In genomic region chr2:121790276-121790956, GRCh38 we compare ENCODE assay signal across 14 cellular contexts. TPM values are rescaled to one million over a fixed set of nuclear protein-coding genes. Genes with fewer than 3 reads are reported as not detected.
DNase-seq lines count a peak whose midpoint lies in the region; ATAC-seq, FAIRE-seq and TF ChIP-seq lines count a peak whose summit lies in the region.
"Had no signal": no experiment of that assay in that cellular context is flagged by ENCODE, and none has a peak within 500 bp of the region (broad histone marks: within the 10 kb centered on the region; RNA-seq: fewer than 3 reads in every experiment).

No MANE protein-coding gene starts in this region.

- H4K20me1 ChIP-seq in keratinocyte (ENCODE audit: control insufficient read depth, extremely low read depth, insufficient read depth, low read length): no peaks in the 10 kb centered on the region

- peak; percentile 92 for DNase-seq in AG08395 (ENCODE audit: low spot score)
- DNase-seq in HPDE6-E6E7 (ENCODE audit: extremely low spot score): peak; percentile 91
- peak; percentile 87 for DNase-seq in astrocyte of the spinal cord (ENCODE audit: low read depth, low spot score)
- peak; percentile 32 for DNase-seq in keratinocyte (ENCODE audit: low read depth, low spot score)
- DNase-seq in stimulated activated CD4-positive, alpha-beta T cell treated with anti-CD3 and anti-CD28 coated beads, Interleukin-15, amount 100 ng/mL, for 24 hours: no peak
- DNase-seq in NCI-H446 treated with DMSO at 0.1 percent for 48 hours (lab: John Stamatoyannopoulos, UW): no peak
- DNase-seq: COR-L47; NCI-H510A treated with DMSO at 0.1 percent for 48 hours; stimulated activated CD4-positive, alpha-beta T cell treated with anti-CD3 and anti-CD28 coated beads, Interleukin-12 subunit alpha, Interleukin-12 subunit beta, amount 100 ng/mL, for 4 hours had no signal

- no peaks in the 10 kb centered on the region for H3K36me3 ChIP-seq in keratinocyte (ENCODE audit: control insufficient read depth in 2 of 2, extremely low read depth in 1 of 2, insufficient read depth in 2 of 2, low read length in 2 of 2)
- H3K36me3 ChIP-seq: thoracic aorta had no signal

- peak; percentile 60 for FAIRE-seq in keratinocyte (lab: Jason Lieb, UNC)
- FAIRE-seq: GM19239, islet of Langerhans had no signal

- no peaks in the 10 kb centered on the region for H3K9me1 ChIP-seq in keratinocyte (ENCODE audit: control insufficient read depth, extremely low read depth, insufficient read depth, low read length)

- H3K4me2 ChIP-seq in keratinocyte (ENCODE audit: control insufficient read depth, extremely low read depth, insufficient read depth, low read depth, low read length): peak overlapping the region; percentile 13

- no peaks in the 10 kb centered on the region for H3K9me3 ChIP-seq in keratinocyte (ENCODE audit: control insufficient read depth, low read depth, low read length)
- H3K9me3 ChIP-seq: thoracic aorta had no signal

- TF ChIP-seq CTCF in astrocyte of the spinal cord (IDR thresholded peaks at IDR 0.05; ENCODE audit: low read depth, low read length) (no peak), keratinocyte (optimal IDR thresholded peaks at IDR 0.05 in 1 of 3, IDR thresholded peaks at IDR 0.05 in 1 of 3, conservative IDR thresholded peaks at IDR 0.05 in 1 of 3; ENCODE audit: extremely low read depth in 1 of 3, insufficient read depth in 2 of 3, low read length in 3 of 3) (no peak)

- H3K27me3 ChIP-seq in keratinocyte (ENCODE audit: control insufficient read depth, extremely low read depth, insufficient read depth, low read length): no peaks in the 10 kb centered on the region

- dilution Hi-C loops in keratinocyte (cut with MboI; ENCODE audit: extremely low pct_ligation_motif_present, low sequenced_read_pairs): no loop called here

- ATAC-seq in HG03108 (IDR thresholded peaks at IDR 0.05; ENCODE audit: unreplicated experiment) (no peak), HG02840 (IDR thresholded peaks at IDR 0.05; ENCODE audit: low FRiP score, unreplicated experiment) (no peak)

- no peak overlapping the region for H3K9ac ChIP-seq in keratinocyte (ENCODE audit: control insufficient read depth, extremely low read depth, insufficient read depth, low read length)

- H3K4me3 ChIP-seq in astrocyte of the spinal cord (ENCODE audit: low read depth, low read length) (no peak overlapping the region), keratinocyte (ENCODE audit: control insufficient read depth in 2 of 3, extremely low read depth in 1 of 3, insufficient read depth in 2 of 3, low read depth in 1 of 3, low read length in 3 of 3) (no peak overlapping the region)
- H3K4me3 ChIP-seq: thoracic aorta had no signal

- H3K27ac ChIP-seq in keratinocyte (ENCODE audit: control insufficient read depth, insufficient read depth, low read length): no peak overlapping the region
- H3K27ac ChIP-seq: thoracic aorta had no signal

- no peak overlapping the region for H2AFZ ChIP-seq in keratinocyte (ENCODE audit: control insufficient read depth, low read length)

- in situ Hi-C loops in astrocyte of the spinal cord (cut with HindIII; ENCODE audit: low sequenced_read_pairs): no loop called here

- H3K79me2 ChIP-seq in keratinocyte (ENCODE audit: control insufficient read depth, insufficient read depth, low read length): no peaks in the 10 kb centered on the region

- peaks cover 7% of the 10 kb centered on the region for H3K4me1 ChIP-seq in keratinocyte (ENCODE audit: control insufficient read depth, extremely low read depth, insufficient read depth, low read length)

RNA-seq across cellular contexts. Expression of gene TSN, which starts 35.0 kb away (rescaled TPM):
- 45.0 to 78.4 TPM (median 53.2 TPM) in 3 replicates for polyA plus RNA-seq in keratinocyte
- polyA plus RNA-seq in keratinocyte (2011; ENCODE audit: low read depth): 23.3 TPM
- 44.4 and 63.6 TPM in 2 replicates for polyA plus RNA-seq in keratinocyte (2011; cell fraction: cytosol; rRNA removed)
- polyA plus RNA-seq in keratinocyte (2011; cell fraction: nucleus; rRNA removed): 40.4 and 47.5 TPM in 2 replicates
- polyA plus RNA-seq in keratinocyte (2012; ENCODE audit: low replicate concordance): 34.4 and 40.6 TPM in 2 replicates
- 36.6 to 52.0 TPM (median 51.4 TPM) in 3 replicates for polyA minus RNA-seq in keratinocyte
- 35.3 TPM for polyA minus RNA-seq in keratinocyte (2011; cell fraction: cytosol; rRNA and poly(A)+ RNA removed)
- polyA minus RNA-seq in keratinocyte (2011; cell fraction: nucleus; rRNA and poly(A)+ RNA removed): 19.1 and 28.1 TPM in 2 replicates

RNA-seq across cellular contexts. Expression of gene NIFK, which starts 53.7 kb away (rescaled TPM):
- 34.8 to 60.4 TPM (median 39.4 TPM) in 3 replicates for polyA plus RNA-seq in keratinocyte
- polyA plus RNA-seq in keratinocyte (2011; ENCODE audit: low read depth): 170 TPM
- 38.8 and 56.4 TPM in 2 replicates for polyA plus RNA-seq in keratinocyte (2011; cell fraction: cytosol; rRNA removed)
- polyA plus RNA-seq in keratinocyte (2011; cell fraction: nucleus; rRNA removed): 30.4 and 46.2 TPM in 2 replicates
- 69.5 and 73.0 TPM in 2 replicates for polyA plus RNA-seq in keratinocyte (2012; ENCODE audit: low replicate concordance)
- polyA minus RNA-seq in keratinocyte: 2.9 to 21.7 TPM (median 15.1 TPM) in 3 replicates
- 19.6 TPM for polyA minus RNA-seq in keratinocyte (2011; cell fraction: cytosol; rRNA and poly(A)+ RNA removed)
- 9.9 and 15.2 TPM in 2 replicates for polyA minus RNA-seq in keratinocyte (2011; cell fraction: nucleus; rRNA and poly(A)+ RNA removed)

Comparison
In these comparisons a context has a peak if more than half of its experiments do, and no peak if none do; other contexts are left out.
1. DNase-seq: peak in AG08395 (single experiment), HPDE6-E6E7 (single experiment), astrocyte of the spinal cord (single experiment) and keratinocyte (single experiment); none in stimulated activated CD4-positive, alpha-beta T cell treated with anti-CD3 and anti-CD28 coated beads, Interleukin-15, amount 100 ng/mL, for 24 hours (single experiment) and NCI-H446 treated with DMSO at 0.1 percent for 48 hours (single experiment).